20 cellular contexts compared by ENCODE assay signal in genomic region chr10:30987463-30987862, GRCh38.
"Had no signal": no experiment of that assay in that cellular context is flagged by ENCODE, and none has a peak within 500 bp of the region (broad histone marks: within the 10 kb centered on the region; RNA-seq: fewer than 3 reads in every experiment).

No MANE protein-coding gene starts in this region.

- DNase-seq: cerebellar nuclear complex; effector memory CD8-positive, alpha-beta T cell; foreskin melanocyte; left lung; mesenchymal stem cell; naive B cell; psoas muscle; sigmoid colon; stimulated activated CD4-positive, alpha-beta T cell treated with anti-CD3 and anti-CD28 coated beads, Interleukin-2, amount 100 ng/mL, for 24 hours; stimulated activated CD4-positive, alpha-beta T cell treated with anti-CD3 and anti-CD28 coated beads, Interleukin-4, amount 100 ng/mL, for 4 hours; stimulated activated naive B cell treated with anti-CD40 and anti-IgM and Interleukin-4, amounts not matched to agents 10 μg/mL and 1 μg/mL and 100 μg/mL, for 72 hours; stomach; substantia nigra; trophoblast cell had no signal

- H3K4me3 ChIP-seq: left lung, lung, psoas muscle, sigmoid colon, skin epidermis, stomach had no signal

- H3K27me3 Mint-ChIP-seq: dendritic cell treated with granulocyte-macrophage colony-stimulating factor and Interleukin-4, amounts not matched to agents 40 ng/mL and 50 ng/mL, for 4 days; effector memory CD8-positive, alpha-beta T cell; naive B cell; stimulated activated naive B cell treated with anti-CD40 and anti-IgM and Interleukin-4, amounts not matched to agents 10 μg/mL and 1 μg/mL and 100 μg/mL, for 72 hours had no signal

- H3K36me3 ChIP-seq: left lung, sigmoid colon, stomach had no signal

- FAIRE-seq: keratinocyte, urothelium cell line had no signal

- H3K9me3 Mint-ChIP-seq: effector memory CD8-positive, alpha-beta T cell had no signal

- H3K9me3 ChIP-seq: left lung, psoas muscle, sigmoid colon, stomach had no signal

- H3K27ac Mint-ChIP-seq: dendritic cell treated with granulocyte-macrophage colony-stimulating factor and Interleukin-4, amounts not matched to agents 40 ng/mL and 50 ng/mL, for 4 days; effector memory CD8-positive, alpha-beta T cell; naive B cell; nephron; stimulated activated naive B cell treated with anti-CD40 and anti-IgM and Interleukin-4, amounts not matched to agents 10 μg/mL and 1 μg/mL and 100 μg/mL, for 72 hours had no signal

- H3K27me3 ChIP-seq: left lung, sigmoid colon, stomach had no signal

- H3K4me3 Mint-ChIP-seq: dendritic cell treated with granulocyte-macrophage colony-stimulating factor and Interleukin-4, amounts not matched to agents 40 ng/mL and 50 ng/mL, for 4 days; effector memory CD8-positive, alpha-beta T cell; naive B cell; nephron; stimulated activated naive B cell treated with anti-CD40 and anti-IgM and Interleukin-4, amounts not matched to agents 10 μg/mL and 1 μg/mL and 100 μg/mL, for 72 hours had no signal

- H3K27ac ChIP-seq: psoas muscle, sigmoid colon, skin epidermis, stomach had no signal

- ATAC-seq: effector memory CD8-positive, alpha-beta T cell; left lung; psoas muscle; stimulated activated naive B cell treated with anti-CD40 and anti-IgM and Interleukin-4, amounts not matched to agents 10 μg/mL and 1 μg/mL and 100 μg/mL, for 72 hours had no signal
